19 cellular contexts compared by ENCODE assay signal in genomic region chr7:129649128-129649690, GRCh38.
"Had no signal": no experiment of that assay in that cellular context is flagged by ENCODE, and none has a peak within 500 bp of the region (broad histone marks: within the 10 kb centered on the region; RNA-seq: fewer than 3 reads in every experiment).

No MANE protein-coding gene starts in this region.

- DNase-seq: activated CD8-positive, alpha-beta memory T cell treated with anti-CD3 and anti-CD28 coated beads, Interleukin-2, amount 10 ng/mL, durations not matched to agents 7 days and 5 days; activated gamma-delta T cell treated with Interleukin-2 at 50 U/mL for 16 hours; activated T-cell treated with anti-CD3 and anti-CD28 coated beads, Interleukin-2, amount 50 U/mL, for 48 hours; dermis blood vessel endothelial cell; effector memory CD8-positive, alpha-beta T cell; foreskin keratinocyte; left ventricle myocardium inferior; mucosa of descending colon; naive thymus-derived CD4-positive, alpha-beta T cell; retina; stimulated activated CD4-positive, alpha-beta T cell treated with anti-CD3 and anti-CD28 coated beads, Interleukin-4, amount 100 ng/mL, for 1 hour; stimulated activated naive CD4-positive, alpha-beta T cell; T-helper 1 cell; upper lobe of left lung had no signal

- H3K27ac ChIP-seq: ascending aorta, foreskin keratinocyte, left ventricle myocardium inferior, neutrophil, upper lobe of left lung had no signal

- H3K27me3 Mint-ChIP-seq: activated CD8-positive, alpha-beta memory T cell treated with anti-CD3 and anti-CD28 coated beads, Interleukin-2, amount 10 ng/mL, durations not matched to agents 7 days and 5 days; effector memory CD8-positive, alpha-beta T cell; memory B cell; naive thymus-derived CD4-positive, alpha-beta T cell had no signal

- H3K27ac Mint-ChIP-seq: activated CD8-positive, alpha-beta memory T cell treated with anti-CD3 and anti-CD28 coated beads, Interleukin-2, amount 10 ng/mL, durations not matched to agents 7 days and 5 days; memory B cell had no signal

- H3K9me3 ChIP-seq: ascending aorta, left ventricle myocardium inferior, mucosa of descending colon, neutrophil, upper lobe of left lung had no signal

- ATAC-seq: activated CD8-positive, alpha-beta memory T cell treated with anti-CD3 and anti-CD28 coated beads, Interleukin-2, amount 10 ng/mL, durations not matched to agents 7 days and 5 days; effector memory CD8-positive, alpha-beta T cell; foreskin keratinocyte; mucosa of descending colon; naive thymus-derived CD4-positive, alpha-beta T cell; SK-N-SH treated with all-trans-retinoic acid at 6 μM for 48 hours had no signal

- H3K27me3 ChIP-seq: ascending aorta, foreskin keratinocyte, neutrophil, upper lobe of left lung had no signal

- H3K4me3 Mint-ChIP-seq: activated CD8-positive, alpha-beta memory T cell treated with anti-CD3 and anti-CD28 coated beads, Interleukin-2, amount 10 ng/mL, durations not matched to agents 7 days and 5 days; effector memory CD8-positive, alpha-beta T cell; memory B cell had no signal

- H3K9me3 Mint-ChIP-seq: effector memory CD8-positive, alpha-beta T cell; memory B cell; naive thymus-derived CD4-positive, alpha-beta T cell had no signal

- H3K4me3 ChIP-seq: ascending aorta, left ventricle myocardium inferior, mucosa of descending colon, upper lobe of left lung had no signal

- FAIRE-seq: bronchial epithelial cell had no signal

- H3K4me1 ChIP-seq: ascending aorta, foreskin keratinocyte had no signal

- H3K36me3 ChIP-seq: ascending aorta, left ventricle myocardium inferior, neutrophil had no signal
